ENCODE assay signal across 20 cellular contexts in genomic region chr16:89269805-89270665, GRCh38. TPM values are rescaled to one million over a fixed set of nuclear protein-coding genes. Genes with fewer than 3 reads are reported as not detected.
DNase-seq lines count a peak whose midpoint lies in the region; ATAC-seq, FAIRE-seq and TF ChIP-seq lines count a peak whose summit lies in the region.
"Had no signal": no experiment of that assay in that cellular context is flagged by ENCODE, and none has a peak within 500 bp of the region (broad histone marks: within the 10 kb centered on the region; RNA-seq: fewer than 3 reads in every experiment).

No MANE protein-coding gene starts in this region.

- DNase-seq in A549 (ENCODE audit: low read depth in 1 of 2, low spot score in 1 of 2) (no peak), H9 (peak; percentile 25), astrocyte (ENCODE audit: low read depth) (no peak), UCSD-AML1 (lab: John Stamatoyannopoulos, UW; ENCODE audit: unreplicated experiment) (no peak), NCI-H524 treated with DMSO at 0.1 percent for 48 hours (lab: John Stamatoyannopoulos, UW) (no peak), Karpas-422 (no peak), NCI-H1105 treated with DMSO at 0.1 percent for 48 hours (lab: John Stamatoyannopoulos, UW) (no peak)
- DNase-seq in naive thymus-derived CD4-positive, alpha-beta T cell = no peak
- DNase-seq: activated CD4-positive, alpha-beta T cell treated with anti-CD3 and anti-CD28 coated beads, Interleukin-2, amount 10 ng/mL, durations not matched to agents 24 days and 14 days; activated T-cell treated with anti-CD3 and anti-CD28 coated beads, Interleukin-2, amount 50 U/mL, for 4 hours; DMS53; head of caudate nucleus; left cardiac atrium; NCI-H146; NCI-H2107; T-helper 2 cell had no signal

- H2BK5ac ChIP-seq in H9 (ENCODE audit: insufficient read length, low read length) = no peak overlapping the region

- H4K20me1 ChIP-seq in H9 (ENCODE audit: control insufficient read depth, insufficient read depth, insufficient read length) = no peaks in the 10 kb centered on the region
- peaks cover 39% of the 10 kb centered on the region for H4K20me1 ChIP-seq in astrocyte (ENCODE audit: insufficient read depth, low read length)
- H4K20me1 ChIP-seq in Karpas-422 (ENCODE audit: insufficient read depth, low read depth, low read length) = no peaks in the 10 kb centered on the region

- H3K36me3 Mint-ChIP-seq in H9 (ENCODE audit: insufficient read depth in 1 of 3, low read depth in 3 of 3) (peaks cover 20 to 74% (median 69%) of the 10 kb centered on the region in 3 experiments), astrocyte (ENCODE audit: low read depth, unreplicated experiment) (peaks cover 17% of the 10 kb centered on the region)
- peaks cover 0 to 39% (median 19%) of the 10 kb centered on the region in 5 donors for H3K36me3 Mint-ChIP-seq in naive thymus-derived CD4-positive, alpha-beta T cell

- no peaks in the 10 kb centered on the region for H3K9me2 ChIP-seq in Karpas-422 (replicated peaks; ENCODE audit: insufficient read depth, low read length)

- H4K5ac ChIP-seq in H9 (ENCODE audit: insufficient read length, low read depth, low read length) = no peak overlapping the region

- no peaks in the 10 kb centered on the region for H3K9me3 Mint-ChIP-seq in H9
- H3K9me3 Mint-ChIP-seq in astrocyte (ENCODE audit: unreplicated experiment) = no peaks in the 10 kb centered on the region
- H3K9me3 Mint-ChIP-seq in naive thymus-derived CD4-positive, alpha-beta T cell = peaks cover 0 to 3% (median 0%) of the 10 kb centered on the region in 11 donors
- H3K9me3 Mint-ChIP-seq: activated CD4-positive, alpha-beta T cell treated with anti-CD3 and anti-CD28 coated beads, Interleukin-2, amount 10 ng/mL, durations not matched to agents 24 days and 14 days; activated T-cell treated with anti-CD3 and anti-CD28 coated beads, Interleukin-2, amount 50 U/mL, for 4 hours had no signal

- H3K4ac ChIP-seq in H9 (ENCODE audit: low read depth, low read length) = no peak overlapping the region

- TF ChIP-seq POLR2A in A549 (IDR thresholded peaks at IDR 0.05; ENCODE audit: low read length) = no peak

- H2BK20ac ChIP-seq in H9 (ENCODE audit: low read depth, low read length, poor library complexity, severe bottlenecking) = no peak overlapping the region

- H3K27me3 Mint-ChIP-seq in H9 (ENCODE audit: low read depth) = no peaks in the 10 kb centered on the region; the same call in 1 of the 2 replicates
- H3K27me3 Mint-ChIP-seq in astrocyte (ENCODE audit: low read depth, unreplicated experiment) = no peaks in the 10 kb centered on the region
- no peaks in the 10 kb centered on the region for H3K27me3 Mint-ChIP-seq in naive thymus-derived CD4-positive, alpha-beta T cell
- H3K27me3 Mint-ChIP-seq: activated CD4-positive, alpha-beta T cell treated with anti-CD3 and anti-CD28 coated beads, Interleukin-2, amount 10 ng/mL, durations not matched to agents 24 days and 14 days had no signal

- no peak overlapping the region for H4K8ac ChIP-seq in H9 (replicated peaks; ENCODE audit: insufficient read length, low read depth, low read length)

- TF ChIP-seq RAD21 in A549 (conservative IDR thresholded peaks at IDR 0.05 in 1 of 2, IDR thresholded peaks at IDR 0.05 in 1 of 2) = no peak

- H3K79me2 ChIP-seq in H9 (ENCODE audit: insufficient read depth, low read length) (no peaks in the 10 kb centered on the region), astrocyte (ENCODE audit: insufficient read depth, low read length) (peaks cover 6% of the 10 kb centered on the region), Karpas-422 (ENCODE audit: low read length) (no peaks in the 10 kb centered on the region)

- H3K4me2 ChIP-seq in A549 = peak overlapping the region; percentile 19; the same call in 1 of the 3 replicates
- no peak overlapping the region for H3K4me2 ChIP-seq in H9 (ENCODE audit: insufficient read depth, insufficient read length, low read length)
- H3K4me2 ChIP-seq in astrocyte (ENCODE audit: low read length) = no peak overlapping the region
- H3K4me2 ChIP-seq in Karpas-422 (ENCODE audit: low read depth, low read length, poor library complexity, severe bottlenecking) = no peak overlapping the region
- H3K4me2 ChIP-seq: KMS-11 had no signal

- 86% methylated on average over 19 of the region's 27 CpGs for WGBS in A549 (ENCODE audit: missing lambda C conversion rate)
- no CpG with 5 or more reads among the region's 27 CpGs for WGBS in H9 (ENCODE audit: extremely low coverage, insufficient read length, low lambda C conversion rate)

- H3K14ac ChIP-seq in H9 (ENCODE audit: insufficient read depth, low read length) = no peak overlapping the region

- FAIRE-seq in A549 (lab: Jason Lieb, UNC) (no peak), astrocyte (lab: Jason Lieb, UNC) (no peak)
- FAIRE-seq: G401.6 had no signal

- H3K4me3 ChIP-seq in A549 (no peak overlapping the region), astrocyte (ENCODE audit: insufficient read depth, low read depth, low read length) (no peak overlapping the region), Karpas-422 (ENCODE audit: low read length) (no peak overlapping the region)
- no peak overlapping the region for H3K4me3 ChIP-seq in naive thymus-derived CD4-positive, alpha-beta T cell (ENCODE audit: low read length)

- no peak overlapping the region for H3K18ac ChIP-seq in H9 (ENCODE audit: insufficient read length, low read depth, low read length)

- H2BK15ac ChIP-seq in H9 (ENCODE audit: low read depth, low read length) = no peak overlapping the region; the same call in 1 of the 2 replicates

- intact Hi-C loops in naive thymus-derived CD4-positive, alpha-beta T cell (cut with micrococcal nuclease) = no loop called here

- no peak overlapping the region for H3K56ac ChIP-seq in H9 (ENCODE audit: insufficient read length, low read depth, low read length)

- H3K23ac ChIP-seq in H9 (ENCODE audit: insufficient read length, low read depth, low read length) = no peak overlapping the region

- no peak overlapping the region for H3T11ph ChIP-seq in H9 (ENCODE audit: low read length)

- H3K79me1 ChIP-seq in H9 (ENCODE audit: insufficient read depth, low read depth, low read length, poor library complexity, severe bottlenecking) = no peaks in the 10 kb centered on the region

- H3K9me3 ChIP-seq in A549 (no peaks in the 10 kb centered on the region), H9 (ENCODE audit: control insufficient read depth, low read depth, low read length) (no peaks in the 10 kb centered on the region), astrocyte (ENCODE audit: insufficient read depth, low read depth, low read length) (no peaks in the 10 kb centered on the region), Karpas-422 (ENCODE audit: low read length) (no peaks in the 10 kb centered on the region)
- H3K9me3 ChIP-seq in naive thymus-derived CD4-positive, alpha-beta T cell (ENCODE audit: control insufficient read depth in 2 of 3, low read length in 3 of 3) = no peaks in the 10 kb centered on the region

- no peak for TF ChIP-seq EP300 in A549 (IDR thresholded peaks at IDR 0.05)

- no peak overlapping the region for H2BK120ac ChIP-seq in H9 (ENCODE audit: low read depth, low read length, poor library complexity, severe bottlenecking)

- no peak overlapping the region for H3K9ac ChIP-seq in H9 (ENCODE audit: extremely low read depth, insufficient read length, low read length)
- H3K9ac ChIP-seq in astrocyte (ENCODE audit: low read length) = no peak overlapping the region
- H3K9ac ChIP-seq in Karpas-422 (ENCODE audit: low read length) = no peak overlapping the region
- H3K9ac ChIP-seq: KMS-11 had no signal

- H3K27ac Mint-ChIP-seq in H9 = peak overlapping the region in 1 of 3 experiments; percentile 83; a peak in 2 of 7 replicates
- peak overlapping the region; percentile 62 for H3K27ac Mint-ChIP-seq in astrocyte (ENCODE audit: unreplicated experiment)
- H3K27ac Mint-ChIP-seq in naive thymus-derived CD4-positive, alpha-beta T cell = peak overlapping the region in 1 of 9 donors; percentile 25
- H3K27ac Mint-ChIP-seq: activated CD4-positive, alpha-beta T cell treated with anti-CD3 and anti-CD28 coated beads, Interleukin-2, amount 10 ng/mL, durations not matched to agents 24 days and 14 days had no signal

- H3K23me2 ChIP-seq in H9 (ENCODE audit: insufficient read length, low read depth, low read length, poor library complexity, severe bottlenecking) = no peaks in the 10 kb centered on the region

- H4K91ac ChIP-seq in H9 (ENCODE audit: insufficient read length, low read depth, low read length) = no peak overlapping the region

- no peaks in the 10 kb centered on the region for H3K27me3 ChIP-seq in H9 (ENCODE audit: insufficient read depth, low read length)
- H3K27me3 ChIP-seq in astrocyte (ENCODE audit: insufficient read depth, low read length) = no peaks in the 10 kb centered on the region
- H3K27me3 ChIP-seq in naive thymus-derived CD4-positive, alpha-beta T cell (ENCODE audit: control insufficient read depth in 2 of 2, insufficient read depth in 2 of 2, low read length in 2 of 2) = no peaks in the 10 kb centered on the region
- H3K27me3 ChIP-seq in Karpas-422 (ENCODE audit: low read length) = no peaks in the 10 kb centered on the region
- H3K27me3 ChIP-seq: brain microvascular endothelial cell had no signal

- ATAC-seq in A549 = peak in 1 of 2 experiments; percentile 10; a peak in 1 of 6 replicates
- peak; percentile 13 for ATAC-seq in naive thymus-derived CD4-positive, alpha-beta T cell
- ATAC-seq: activated T-cell treated with anti-CD3 and anti-CD28 coated beads, Interleukin-2, amount 50 U/mL, for 4 hours had no signal

- CTCF ChIA-PET in A549 (lab: Yijun Ruan, JAX) = interaction anchor here (0.7 to 2.3 kb wide), 5 partner anchors 13 to 19 kb away, joined by 3 to 10 read pairs (median 3); no protein-coding TSS in a partner anchor
- CTCF ChIA-PET in naive thymus-derived CD4-positive, alpha-beta T cell (lab: Charles Lee) = interaction anchor here (1.6 kb wide), 1 partner anchor 19 kb away, joined by 5 read pairs; no protein-coding TSS in a partner anchor

- H3K4me3 Mint-ChIP-seq in H9 (no peak overlapping the region), astrocyte (ENCODE audit: unreplicated experiment) (no peak overlapping the region)
- H3K4me3 Mint-ChIP-seq in naive thymus-derived CD4-positive, alpha-beta T cell = no peak overlapping the region
- H3K4me3 Mint-ChIP-seq: activated CD4-positive, alpha-beta T cell treated with anti-CD3 and anti-CD28 coated beads, Interleukin-2, amount 10 ng/mL, durations not matched to agents 24 days and 14 days; activated T-cell treated with anti-CD3 and anti-CD28 coated beads, Interleukin-2, amount 50 U/mL, for 4 hours had no signal

- H2AFZ ChIP-seq in H9 (ENCODE audit: low read length) (no peak overlapping the region), astrocyte (ENCODE audit: low read depth, low read length) (no peak overlapping the region), Karpas-422 (ENCODE audit: low read length) (no peak overlapping the region)

- H3K4me1 ChIP-seq in A549 (peaks cover 15% of the 10 kb centered on the region), H9 (ENCODE audit: insufficient read depth, low read length) (no peaks in the 10 kb centered on the region), astrocyte (ENCODE audit: insufficient read depth, low read length) (peaks cover 10% of the 10 kb centered on the region), Karpas-422 (ENCODE audit: low read length) (no peaks in the 10 kb centered on the region)
- H3K4me1 ChIP-seq in naive thymus-derived CD4-positive, alpha-beta T cell (ENCODE audit: control insufficient read depth in 2 of 2, insufficient read depth in 2 of 2, low read length in 2 of 2) = no peaks in the 10 kb centered on the region

- H3K4me1 Mint-ChIP-seq in H9 (no peaks in the 10 kb centered on the region), astrocyte (ENCODE audit: low read depth, unreplicated experiment) (no peaks in the 10 kb centered on the region)
- H3K4me1 Mint-ChIP-seq in naive thymus-derived CD4-positive, alpha-beta T cell = peaks cover 0 to 8% (median 3%) of the 10 kb centered on the region in 7 donors
- H3K4me1 Mint-ChIP-seq: activated CD4-positive, alpha-beta T cell treated with anti-CD3 and anti-CD28 coated beads, Interleukin-2, amount 10 ng/mL, durations not matched to agents 24 days and 14 days had no signal

- peaks cover 14% of the 10 kb centered on the region for H3K36me3 ChIP-seq in astrocyte (ENCODE audit: insufficient read depth, low read length)
- peaks cover 0 to 91% (median 12%) of the 10 kb centered on the region in 3 experiments for H3K36me3 ChIP-seq in naive thymus-derived CD4-positive, alpha-beta T cell (ENCODE audit: control insufficient read depth in 2 of 3, insufficient read depth in 3 of 3, low read length in 3 of 3)
- H3K36me3 ChIP-seq in Karpas-422 (ENCODE audit: insufficient read depth, low read length) = no peaks in the 10 kb centered on the region

- POLR2A ChIA-PET in A549 (lab: Yijun Ruan, JAX) = no interaction called here
- POLR2A ChIA-PET in naive thymus-derived CD4-positive, alpha-beta T cell (lab: Charles Lee) = interaction anchor here (1.5 kb wide), 1 partner anchor 11 kb away, joined by 5 read pairs; no protein-coding TSS in a partner anchor

- H3K27ac ChIP-seq in A549 = peak overlapping the region in 1 of 2 experiments; percentile 36; a peak in 2 of 6 replicates
- no peak overlapping the region for H3K27ac ChIP-seq in H9 (ENCODE audit: insufficient read length, low read depth, low read length)
- no peak overlapping the region for H3K27ac ChIP-seq in astrocyte (ENCODE audit: low read depth, low read length)
- H3K27ac ChIP-seq in naive thymus-derived CD4-positive, alpha-beta T cell (ENCODE audit: low read depth, low read length) = no peak overlapping the region
- H3K27ac ChIP-seq in Karpas-422 (ENCODE audit: low read length) = no peak overlapping the region
- H3K27ac ChIP-seq: brain microvascular endothelial cell, KMS-11, VCaP had no signal

- H2BK12ac ChIP-seq in H9 (ENCODE audit: insufficient read length, low read depth, low read length) = no peak overlapping the region

- no peak for TF ChIP-seq CTCF in A549 (IDR thresholded peaks at IDR 0.05)
- TF ChIP-seq CTCF in H9 (conservative IDR thresholded peaks at IDR 0.05) = no peak
- no peak for TF ChIP-seq CTCF in astrocyte (IDR thresholded peaks at IDR 0.05; ENCODE audit: insufficient read depth, low read depth, low read length)

- no peak overlapping the region for H2AK5ac ChIP-seq in H9 (ENCODE audit: insufficient read length, low read length)

RNA-seq across cellular contexts. Expression of gene ZNF778, which starts 52.5 kb away (rescaled TPM):
- polyA plus RNA-seq in A549 (2011; rRNA removed) (9.5 and 10.5 TPM in 2 replicates), A549 (2017; fragmentation: RNase III; extraction: RNeasy Plus Mini Kit Qiagen cat#74134 plus additional on column Dnase treatment) (5.8 to 7.0 TPM (median 7.0 TPM) in 3 replicates)
- 3.9 and 4.5 TPM in 2 replicates for polyA plus RNA-seq in A549 (2012; cell fraction: cytosol; rRNA removed)
- polyA plus RNA-seq in A549 (2012; cell fraction: nucleus; rRNA removed) = 2.6 and 3.2 TPM in 2 replicates
- polyA minus RNA-seq in A549 (2011; rRNA and poly(A)+ RNA removed) = 11.7 and 12.7 TPM in 2 replicates
- total RNA-seq in H9 (2021) (16.4 and 17.5 TPM in 2 replicates), astrocyte (12.2 and 15.5 TPM in 2 replicates)
- total RNA-seq in naive thymus-derived CD4-positive, alpha-beta T cell = 10 to 100 TPM in 2 of 5 experiments, 1 to 10 TPM in 3; 6.0 to 13.5 (median 6.5) TPM
- 1 to 10 TPM; 4.0 to 6.8 TPM for polyA plus RNA-seq in naive thymus-derived CD4-positive, alpha-beta T cell
- total RNA-seq in Karpas-422 (2014; rRNA removed; shearing (Covaris generic); ENCODE audit: low replicate concordance) = 2.7 and 2.8 TPM in 2 replicates
